In genomic region chr4:112253382-112254000, GRCh38 we compare ENCODE assay signal across 10 cellular contexts. TPM values are rescaled to one million over a fixed set of nuclear protein-coding genes. Genes with fewer than 3 reads are reported as not detected.
DNase-seq lines count a peak whose midpoint lies in the region; ATAC-seq and TF ChIP-seq lines count a peak whose summit lies in the region.
"Had no signal": no experiment of that assay in that cellular context is flagged by ENCODE, and none has a peak within 500 bp of the region (broad histone marks: within the 10 kb centered on the region; RNA-seq: fewer than 3 reads in every experiment).

No MANE protein-coding gene starts in this region.

- H3K27ac Mint-ChIP-seq in activated CD4-positive, alpha-beta T cell treated with anti-CD3 and anti-CD28 coated beads, Interleukin-2, amount 10 ng/mL, durations not matched to agents 7 days and 5 days, result no peak overlapping the region
- no peak overlapping the region for H3K27ac Mint-ChIP-seq in T-helper 2 cell treated with Interferon-gamma antibody and Interleukin-4, amounts not matched to agents 5 μg/mL and 100 μg/mL, for 36 hours

- H3K27me3 ChIP-seq in osteoblast (ENCODE audit: insufficient read depth, low read length), result no peaks in the 10 kb centered on the region

- H3K4me3 ChIP-seq in osteoblast (ENCODE audit: insufficient read depth, low read length), result no peak overlapping the region

- H3K27ac ChIP-seq in osteoblast (ENCODE audit: low read depth, low read length) (no peak overlapping the region), substantia nigra (ENCODE audit: low read depth, low read length, poor library complexity, severe bottlenecking) (no peak overlapping the region)

- TF ChIP-seq CTCF in osteoblast (IDR thresholded peaks at IDR 0.05; ENCODE audit: extremely low read depth, low read depth, low read length), result no peak

- no peaks in the 10 kb centered on the region for H3K36me3 ChIP-seq in osteoblast (ENCODE audit: insufficient read depth, low read length)

- H3K4me2 ChIP-seq in osteoblast (ENCODE audit: insufficient read depth, low read length), result no peak overlapping the region

- H3K4me1 ChIP-seq in osteoblast (ENCODE audit: insufficient read depth, low read length), result no peaks in the 10 kb centered on the region

- no peak overlapping the region for H3K4me3 Mint-ChIP-seq in activated CD4-positive, alpha-beta T cell treated with anti-CD3 and anti-CD28 coated beads, Interleukin-2, amount 10 ng/mL, durations not matched to agents 7 days and 5 days
- no peak overlapping the region for H3K4me3 Mint-ChIP-seq in T-helper 2 cell treated with Interferon-gamma antibody and Interleukin-4, amounts not matched to agents 5 μg/mL and 100 μg/mL, for 36 hours

- CTCF ChIA-PET in activated CD4-positive, alpha-beta T cell treated with anti-CD3 and anti-CD28 coated beads, Interleukin-2, amount 10 ng/mL, durations not matched to agents 7 days and 5 days (lab: Charles Lee), result no interaction called here

- POLR2A ChIA-PET in activated CD4-positive, alpha-beta T cell treated with anti-CD3 and anti-CD28 coated beads, Interleukin-2, amount 10 ng/mL, durations not matched to agents 7 days and 5 days (lab: Charles Lee), result no interaction called here

- H3K36me3 Mint-ChIP-seq in activated CD4-positive, alpha-beta T cell treated with anti-CD3 and anti-CD28 coated beads, Interleukin-2, amount 10 ng/mL, durations not matched to agents 7 days and 5 days (ENCODE audit: low read depth), result no peaks in the 10 kb centered on the region
- H3K36me3 Mint-ChIP-seq in T-helper 2 cell treated with Interferon-gamma antibody and Interleukin-4, amounts not matched to agents 5 μg/mL and 100 μg/mL, for 36 hours (ENCODE audit: low read depth), result no peaks in the 10 kb centered on the region

- H3K4me1 Mint-ChIP-seq in activated CD4-positive, alpha-beta T cell treated with anti-CD3 and anti-CD28 coated beads, Interleukin-2, amount 10 ng/mL, durations not matched to agents 7 days and 5 days, result no peaks in the 10 kb centered on the region
- peaks cover 4% of the 10 kb centered on the region for H3K4me1 Mint-ChIP-seq in T-helper 2 cell treated with Interferon-gamma antibody and Interleukin-4, amounts not matched to agents 5 μg/mL and 100 μg/mL, for 36 hours (ENCODE audit: low read depth)

- no peaks in the 10 kb centered on the region for H3K27me3 Mint-ChIP-seq in activated CD4-positive, alpha-beta T cell treated with anti-CD3 and anti-CD28 coated beads, Interleukin-2, amount 10 ng/mL, durations not matched to agents 7 days and 5 days
- H3K27me3 Mint-ChIP-seq in T-helper 2 cell treated with Interferon-gamma antibody and Interleukin-4, amounts not matched to agents 5 μg/mL and 100 μg/mL, for 36 hours (ENCODE audit: low read depth), result no peaks in the 10 kb centered on the region

- DNase-seq in MV-4-11 (lab: John Stamatoyannopoulos, UW) (peak; percentile 26), osteoblast (ENCODE audit: insufficient read length, low spot score, missing footprints) (no peak), NCI-H146 treated with DMSO at 0.1 percent for 48 hours (lab: John Stamatoyannopoulos, UW; ENCODE audit: unreplicated experiment) (no peak), substantia nigra (lab: John Stamatoyannopoulos, UW) (no peak)
- no peak for DNase-seq in activated CD4-positive, alpha-beta T cell treated with anti-CD3 and anti-CD28 coated beads, Interleukin-2, amount 10 ng/mL, durations not matched to agents 7 days and 5 days
- no peak for DNase-seq in T-helper 2 cell treated with Interferon-gamma antibody and Interleukin-4, amounts not matched to agents 5 μg/mL and 100 μg/mL, for 36 hours (ENCODE audit: low spot score)
- DNase-seq: stimulated activated CD4-positive, alpha-beta T cell treated with anti-CD3 and anti-CD28 coated beads, Interleukin-2, amount 100 ng/mL, for 48 hours; T-helper 1 cell had no signal

- H3K9me3 ChIP-seq in osteoblast (ENCODE audit: low read depth, low read length), result no peaks in the 10 kb centered on the region

- peaks cover 19% of the 10 kb centered on the region for H3K79me2 ChIP-seq in osteoblast (ENCODE audit: insufficient read depth, low read length)

- no peaks in the 10 kb centered on the region for H3K9me3 Mint-ChIP-seq in activated CD4-positive, alpha-beta T cell treated with anti-CD3 and anti-CD28 coated beads, Interleukin-2, amount 10 ng/mL, durations not matched to agents 7 days and 5 days
- no peaks in the 10 kb centered on the region for H3K9me3 Mint-ChIP-seq in T-helper 2 cell treated with Interferon-gamma antibody and Interleukin-4, amounts not matched to agents 5 μg/mL and 100 μg/mL, for 36 hours

- H4K20me1 ChIP-seq in osteoblast (ENCODE audit: insufficient read depth, low read length), result no peaks in the 10 kb centered on the region

- H2AFZ ChIP-seq in osteoblast (ENCODE audit: low read length), result peak overlapping the region; percentile 20

- ATAC-seq in GM19351 (IDR thresholded peaks at IDR 0.05; ENCODE audit: unreplicated experiment) (peak; percentile 94), HG02852 (IDR thresholded peaks at IDR 0.05; ENCODE audit: unreplicated experiment) (peak; percentile 91)

RNA-seq across cellular contexts. Expression of gene AP1AR, which starts 21.9 kb away (rescaled TPM):
- 27.7 and 28.2 TPM in 2 replicates for total RNA-seq in osteoblast
- total RNA-seq in activated CD4-positive, alpha-beta T cell treated with anti-CD3 and anti-CD28 coated beads, Interleukin-2, amount 10 ng/mL, durations not matched to agents 7 days and 5 days, result 10 to 100 TPM in 1 of 2 experiments, 1 to 10 TPM in 1; 10.0 to 10.5 TPM

RNA-seq across cellular contexts. Expression of gene TIFA, which starts 32.2 kb away (rescaled TPM):
- 5.3 and 6.2 TPM in 2 replicates for total RNA-seq in osteoblast
- total RNA-seq in activated CD4-positive, alpha-beta T cell treated with anti-CD3 and anti-CD28 coated beads, Interleukin-2, amount 10 ng/mL, durations not matched to agents 7 days and 5 days, result 10 to 100 TPM; 27.0 to 29.4 TPM

RNA-seq across cellular contexts. Expression of gene ALPK1, which starts 43.7 kb away (rescaled TPM):
- total RNA-seq in osteoblast, result 36.2 and 39.8 TPM in 2 replicates
- 10 to 100 TPM; 17.3 to 18.3 TPM for total RNA-seq in activated CD4-positive, alpha-beta T cell treated with anti-CD3 and anti-CD28 coated beads, Interleukin-2, amount 10 ng/mL, durations not matched to agents 7 days and 5 days
